In the genomic region with DNA sequence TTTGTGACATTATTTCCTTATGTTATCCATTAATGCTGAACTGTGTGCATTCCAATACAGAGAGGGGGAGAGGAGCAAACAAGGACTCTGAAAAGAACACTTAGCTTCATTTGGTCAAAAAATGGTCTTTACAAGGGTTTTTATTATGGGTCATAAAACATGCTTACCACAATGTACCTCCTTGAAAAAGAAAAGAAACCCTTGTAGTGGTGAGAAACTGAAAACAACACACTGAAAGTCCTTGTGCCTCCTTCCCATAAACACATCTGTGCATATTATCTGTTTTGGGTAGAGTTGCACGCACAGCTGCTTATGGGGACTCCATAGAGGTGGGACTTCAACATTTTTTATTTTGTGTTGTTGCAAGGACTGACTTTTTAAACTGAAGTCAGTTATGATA, we compare ENCODE assay signal across 11 cellular contexts.
DNase-seq lines count a peak whose midpoint lies in the region; ATAC-seq and TF ChIP-seq lines count a peak whose summit lies in the region.
"Had no signal": no experiment of that assay in that cellular context is flagged by ENCODE, and none has a peak within 500 bp of the region (broad histone marks: within the 10 kb centered on the region; RNA-seq: fewer than 3 reads in every experiment).

No MANE protein-coding gene starts in this region.

- H3K27me3 Mint-ChIP-seq in activated CD4-positive, alpha-beta memory T cell treated with anti-CD3 and anti-CD28 coated beads for 36 hours, result no peaks in the 10 kb centered on the region
- H3K27me3 Mint-ChIP-seq: activated B cell treated with CpG ODN at 0.5 μM for 24 hours had no signal

- no peaks in the 10 kb centered on the region for H3K9me3 Mint-ChIP-seq in activated CD4-positive, alpha-beta memory T cell treated with anti-CD3 and anti-CD28 coated beads for 36 hours
- H3K9me3 Mint-ChIP-seq: activated B cell treated with CpG ODN at 0.5 μM for 24 hours had no signal

- POLR2A ChIA-PET in activated CD4-positive, alpha-beta memory T cell treated with anti-CD3 and anti-CD28 coated beads for 36 hours (lab: Charles Lee), result interaction anchor here (0.6 kb wide), 1 partner anchor 97 kb away, joined by 3 read pairs; no protein-coding TSS in a partner anchor

- H3K36me3 Mint-ChIP-seq in activated CD4-positive, alpha-beta memory T cell treated with anti-CD3 and anti-CD28 coated beads for 36 hours, result peaks cover 41% of the 10 kb centered on the region

- H3K4me3 Mint-ChIP-seq in activated CD4-positive, alpha-beta memory T cell treated with anti-CD3 and anti-CD28 coated beads for 36 hours, result no peak overlapping the region
- H3K4me3 Mint-ChIP-seq: activated B cell treated with CpG ODN at 0.5 μM for 24 hours had no signal

- peaks cover 60% of the 10 kb centered on the region for H3K4me1 Mint-ChIP-seq in activated CD4-positive, alpha-beta memory T cell treated with anti-CD3 and anti-CD28 coated beads for 36 hours (ENCODE audit: low read depth)

- DNase-seq in activated CD4-positive, alpha-beta memory T cell treated with anti-CD3 and anti-CD28 coated beads for 36 hours, result no peak
- DNase-seq in T-helper 9 cell (no peak), NCI-H1048 (lab: John Stamatoyannopoulos, UW) (no peak), NCI-H1417 (lab: John Stamatoyannopoulos, UW) (no peak), HCEC 1CT (no peak)
- DNase-seq: activated B cell treated with CpG ODN at 0.5 μM for 24 hours; DMS153; stimulated activated CD4-positive, alpha-beta T cell treated with anti-CD3 and anti-CD28 coated beads, Interleukin-12 subunit alpha, Interleukin-12 subunit beta, amount 100 ng/mL, for 4 hours had no signal

- CTCF ChIA-PET in activated CD4-positive, alpha-beta memory T cell treated with anti-CD3 and anti-CD28 coated beads for 36 hours (lab: Charles Lee), result no interaction called here

- no peak for TF ChIP-seq POLR2A in GM18505 (IDR thresholded peaks at IDR 0.05; ENCODE audit: borderline replicate concordance, extremely low read depth, insufficient read depth, insufficient read length)

- peak; percentile 86 for ATAC-seq in GM18505 (IDR thresholded peaks at IDR 0.05; ENCODE audit: unreplicated experiment)
- ATAC-seq in GM19467 (IDR thresholded peaks at IDR 0.05; ENCODE audit: unreplicated experiment), result peak; percentile 90
- ATAC-seq in HG02981 (IDR thresholded peaks at IDR 0.05; ENCODE audit: unreplicated experiment), result peak; percentile 94

- intact Hi-C loops in activated CD4-positive, alpha-beta memory T cell treated with anti-CD3 and anti-CD28 coated beads for 36 hours (cut with micrococcal nuclease), result no loop called here

- H3K27ac Mint-ChIP-seq in activated CD4-positive, alpha-beta memory T cell treated with anti-CD3 and anti-CD28 coated beads for 36 hours, result peak overlapping the region; percentile 46
- H3K27ac Mint-ChIP-seq: activated B cell treated with CpG ODN at 0.5 μM for 24 hours had no signal
